Comparison of ENCODE assay signal across 20 cellular contexts in genomic region chr2:30763151-30763660, GRCh38. TPM values are rescaled to one million over a fixed set of nuclear protein-coding genes. Genes with fewer than 3 reads are reported as not detected.
"Had no signal": no experiment of that assay in that cellular context is flagged by ENCODE, and none has a peak within 500 bp of the region (broad histone marks: within the 10 kb centered on the region; RNA-seq: fewer than 3 reads in every experiment).

No MANE protein-coding gene starts in this region.

- H3K27me3 ChIP-seq: body of pancreas, pancreas, uterus had no signal

- H3K4me3 ChIP-seq: body of pancreas, pancreas, tibial artery, uterus had no signal

- DNase-seq: activated CD4-positive, alpha-beta T cell treated with anti-CD3 and anti-CD28 coated beads, Interleukin-2, amount 10 ng/mL, durations not matched to agents 7 days and 5 days; activated CD8-positive, alpha-beta memory T cell treated with anti-CD3 and anti-CD28 coated beads for 24 hours; amniotic stem cell; body of pancreas; central memory CD4-positive, alpha-beta T cell; effector memory CD8-positive, alpha-beta T cell; hippocampal formation; kidney glomerular epithelial cell; mesendoderm; pancreas; retina; stimulated activated CD4-positive, alpha-beta T cell treated with anti-CD3 and anti-CD28 coated beads, Interleukin-15, amount 100 ng/mL, for 24 hours; stimulated activated CD4-positive, alpha-beta T cell treated with anti-CD3 and anti-CD28 coated beads, Interleukin-4, amount 100 ng/mL, for 4 hours; tibial artery; uterus; WERI-Rb-1 had no signal

- H3K36me3 ChIP-seq: pancreas, tibial artery, uterus, WERI-Rb-1 had no signal

RNA-seq across cellular contexts. Expression of gene CAPN13, which starts 44.0 kb away (rescaled TPM):
- total RNA-seq: activated CD4-positive, alpha-beta T cell treated with anti-CD3 and anti-CD28 coated beads, Interleukin-2, amount 10 ng/mL, durations not matched to agents 7 days and 5 days; activated naive CD4-positive, alpha-beta T cell treated with anti-CD3 and anti-CD28 coated beads, Interleukin-2, amount 50 U/mL, for 72 hours; activated T-helper 2 cell treated with anti-CD3 and anti-CD28 coated beads, Interferon-gamma antibody, Interleukin-2, Interleukin-4, amounts not matched to agents 10 μg/mL and 5 μg/mL and 100 μg/mL, durations not matched to agents 14 hours and 24 hours and 36 hours; neural crest cell; skeletal muscle tissue had no signal
